8 cellular contexts compared by ENCODE assay signal in the genomic region with DNA sequence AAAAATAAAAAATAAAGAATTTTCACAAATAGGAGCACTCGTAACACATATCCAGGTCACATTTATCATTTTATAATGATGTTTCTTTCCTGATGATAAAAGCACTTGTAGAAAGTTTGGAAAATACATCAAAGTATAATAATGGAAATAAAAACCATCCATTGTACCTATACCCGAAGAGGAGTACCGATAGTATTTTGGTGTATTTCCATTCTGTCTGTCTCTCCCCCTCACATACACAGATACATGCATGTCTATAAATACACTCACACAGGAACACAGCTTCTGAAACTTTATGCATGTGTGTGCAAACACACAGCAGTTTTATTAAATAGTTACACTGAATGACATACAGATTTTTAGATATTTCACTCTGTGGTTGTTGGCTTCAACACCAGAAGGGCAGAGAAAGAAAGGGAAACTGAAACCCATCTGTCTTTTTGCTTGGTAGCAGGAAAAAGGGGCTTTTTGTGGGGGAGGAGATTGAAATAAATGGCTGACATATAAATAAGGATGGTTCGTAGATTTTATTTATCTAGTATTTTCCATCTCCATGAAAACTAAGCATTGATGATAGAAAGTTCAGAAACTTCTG.
DNase-seq lines count a peak whose midpoint lies in the region; ATAC-seq lines count a peak whose summit lies in the region.

No MANE protein-coding gene starts in this region.

- H3K4me3 ChIP-seq in GM08714 (ENCODE audit: low read length) = peak overlapping the region; percentile 76
- H3K4me3 ChIP-seq in aorta (ENCODE audit: low read length in 2 of 2) = no peak overlapping the region

- 66 to 68% methylated on average over 4 of the region's 4 CpGs for WGBS in aorta, 2 donors

- peak overlapping the region; percentile 79 to 97 (median 93) for H3K27ac Mint-ChIP-seq in immature natural killer cell

- H3K36me3 Mint-ChIP-seq in immature natural killer cell = peaks cover 0 to 5% (median 0%) of the 10 kb centered on the region in 3 donors

- H3K36me3 ChIP-seq in aorta (ENCODE audit: control insufficient read depth in 1 of 2, insufficient read depth in 2 of 2, low read length in 1 of 2) = no peaks in the 10 kb centered on the region

- H3K9me3 ChIP-seq in aorta (ENCODE audit: control insufficient read depth, low read length) = no peaks in the 10 kb centered on the region

- H3K4me3 Mint-ChIP-seq in immature natural killer cell = peak overlapping the region; percentile 84 to 91 (median 87)

- intact Hi-C loops in aorta (cut with DNase I) = no loop called here

- ATAC-seq in GM21576 (IDR thresholded peaks at IDR 0.05; ENCODE audit: unreplicated experiment) = peak; percentile 54
- ATAC-seq in HG03521 (IDR thresholded peaks at IDR 0.05; ENCODE audit: unreplicated experiment) = no peak
- no peak for ATAC-seq in aorta (ENCODE audit: low FRiP score)
- no peak for ATAC-seq in HG02588 (IDR thresholded peaks at IDR 0.05; ENCODE audit: unreplicated experiment)

- peaks cover 0 to 2% (median 0%) of the 10 kb centered on the region in 3 donors for H3K27me3 Mint-ChIP-seq in immature natural killer cell (ENCODE audit: low read depth in 3 of 3)

- H3K27me3 ChIP-seq in aorta (ENCODE audit: control insufficient read depth in 1 of 2, insufficient read depth in 2 of 2, low read length in 1 of 2) = no peaks in the 10 kb centered on the region

- H3K9me3 Mint-ChIP-seq in immature natural killer cell = no peaks in the 10 kb centered on the region

- no peak overlapping the region for H3K27ac ChIP-seq in aorta (ENCODE audit: low read depth in 1 of 2, low read length in 2 of 2)

- DNase-seq in RPMI7951 (ENCODE audit: low read depth) (peak; percentile 37), immature natural killer cell (peak; percentile 54 to 65 (median 59)), SK-N-DZ (ENCODE audit: low spot score) (no peak), aorta (no peak)

- H3K4me1 Mint-ChIP-seq in immature natural killer cell = peaks cover 48 to 64% of the 10 kb centered on the region in 2 donors

- peaks cover 4 to 6% of the 10 kb centered on the region in 2 donors for H3K4me1 ChIP-seq in aorta (ENCODE audit: control insufficient read depth in 1 of 2, insufficient read depth in 2 of 2, low read length in 2 of 2)

Comparison
In these comparisons a context has a peak if more than half of its experiments do, and no peak if none do; other contexts are left out.
1. DNase-seq: peak in RPMI7951 (single experiment) and immature natural killer cell (3 of 3); none in SK-N-DZ (single experiment) and aorta (0 of 2).